ENCODE assay signal across 13 cellular contexts in the genomic region with DNA sequence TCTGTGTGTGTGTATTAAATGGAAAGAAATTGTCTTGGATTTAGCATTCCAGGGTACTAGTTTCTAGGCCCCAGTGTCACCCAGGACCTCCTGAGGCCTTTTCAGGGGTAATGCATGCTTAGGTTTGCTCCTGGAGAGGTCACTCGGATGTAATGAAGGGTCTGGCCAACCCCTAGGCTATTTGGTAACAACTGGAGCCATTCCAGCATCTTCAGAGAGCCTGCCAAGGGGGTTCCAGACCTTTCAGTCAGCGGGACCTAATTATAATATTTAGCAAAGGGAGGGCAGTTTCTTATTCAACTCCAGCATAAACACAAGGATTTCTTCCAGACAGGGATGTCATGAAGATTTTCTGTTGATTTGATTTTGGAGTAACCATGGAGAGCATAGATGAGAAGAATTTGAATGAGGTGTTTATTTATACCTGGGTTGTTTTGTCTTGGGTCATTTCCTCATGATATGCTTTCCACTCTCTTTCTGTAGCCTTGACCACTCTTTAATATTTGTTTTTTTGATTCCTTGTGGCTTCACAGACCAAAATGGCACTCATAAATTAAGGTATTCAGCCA. TPM values are rescaled to one million over a fixed set of nuclear protein-coding genes. Genes with fewer than 3 reads are reported as not detected.
A peak's percentile ranks its signal among the peaks of the same experiment; 100 is the strongest.
DNase-seq lines count a peak whose midpoint lies in the region; ATAC-seq and TF ChIP-seq lines count a peak whose summit lies in the region.
"Had no signal": no experiment of that assay in that cellular context is flagged by ENCODE, and none has a peak within 500 bp of the region (broad histone marks: within the 10 kb centered on the region; RNA-seq: fewer than 3 reads in every experiment).

No MANE protein-coding gene starts in this region.

- no peak overlapping the region for H3K9ac ChIP-seq in BLaER1 treated with 17β-estradiol and CSF1 and Interleukin-3, amounts not matched to agents 10 nM and 100 nM

- H4K20me1 ChIP-seq in BLaER1 treated with 17β-estradiol and CSF1 and Interleukin-3, amounts not matched to agents 10 nM and 100 nM = peaks cover 0 to 4% (median 0%) of the 10 kb centered on the region in 11 experiments; a peak in 2 of 22 replicates

- peaks cover 0 to 21% (median 6%) of the 10 kb centered on the region in 11 experiments; a peak in 8 of 22 replicates for H3K9me3 ChIP-seq in BLaER1 treated with 17β-estradiol and CSF1 and Interleukin-3, amounts not matched to agents 10 nM and 100 nM (replicated peaks in 1 of 11)
- no peaks in the 10 kb centered on the region for H3K9me3 ChIP-seq in testis

- intact Hi-C loops in left cardiac atrium (cut with DNase I) (no loop called here), testis (cut with DNase I; ENCODE audit: low total_unique reads) (no loop called here)

- peak; percentile 32 to 43 for ATAC-seq in left cardiac atrium
- no peak for ATAC-seq in HG03097 (IDR thresholded peaks at IDR 0.05; ENCODE audit: low FRiP score, unreplicated experiment)
- ATAC-seq: effector memory CD8-positive, alpha-beta T cell had no signal

- no peaks in the 10 kb centered on the region for H3K27me3 ChIP-seq in BLaER1 treated with 17β-estradiol and CSF1 and Interleukin-3, amounts not matched to agents 10 nM and 100 nM
- H3K27me3 ChIP-seq in testis = no peaks in the 10 kb centered on the region

- TF ChIP-seq CTCF in VCaP (conservative IDR thresholded peaks at IDR 0.05) (no peak), testis (IDR thresholded peaks at IDR 0.05) (no peak)

- 69 to 92% methylated on average over 2 of the region's 2 CpGs for WGBS in testis, 2 donors

- H3K36me3 ChIP-seq in BLaER1 treated with 17β-estradiol and CSF1 and Interleukin-3, amounts not matched to agents 10 nM and 100 nM = no peaks in the 10 kb centered on the region
- H3K36me3 ChIP-seq in testis (ENCODE audit: low read depth, missing control alignments) = no peaks in the 10 kb centered on the region

- peaks cover 24 to 66% (median 41%) of the 10 kb centered on the region in 10 experiments for H3K4me1 ChIP-seq in BLaER1 treated with 17β-estradiol and CSF1 and Interleukin-3, amounts not matched to agents 10 nM and 100 nM
- H3K4me1 ChIP-seq in testis = peaks cover 16% of the 10 kb centered on the region

- H3K4me2 ChIP-seq in BLaER1 treated with 17β-estradiol and CSF1 and Interleukin-3, amounts not matched to agents 10 nM and 100 nM = peak overlapping the region in 4 of 11 experiments; percentile 13 to 61 (median 36); a peak in 5 of 22 replicates

- no peak overlapping the region for H3K4me3 ChIP-seq in BLaER1 treated with 17β-estradiol and CSF1 and Interleukin-3, amounts not matched to agents 10 nM and 100 nM
- H3K4me3 ChIP-seq in testis = no peak overlapping the region

- no peak for TF ChIP-seq POLR2A in testis (IDR thresholded peaks at IDR 0.05)

- H3K27ac ChIP-seq in BLaER1 treated with 17β-estradiol and CSF1 and Interleukin-3, amounts not matched to agents 10 nM and 100 nM = peak overlapping the region in 7 of 11 experiments; percentile 5 to 37 (median 22); a peak in 4 of 22 replicates
- peak overlapping the region; percentile 86 for H3K27ac ChIP-seq in VCaP
- H3K27ac ChIP-seq in testis = no peak overlapping the region

- DNase-seq in left cardiac atrium = no peak
- peak; percentile 37 for DNase-seq in pons (ENCODE audit: low spot score)
- no peak for DNase-seq in NCI-H2171 treated with DMSO at 0.1 percent for 48 hours (lab: John Stamatoyannopoulos, UW)
- DNase-seq in testis = no peak
- DNase-seq in OCI-M1 (lab: John Stamatoyannopoulos, UW) = no peak
- DNase-seq: activated CD4-positive, alpha-beta T cell treated with anti-CD3 and anti-CD28 coated beads, Interleukin-2, amount 50 U/mL, for 4 hours; effector memory CD8-positive, alpha-beta T cell; NCI-H524 treated with DMSO at 0.1 percent for 48 hours had no signal

RNA-seq across cellular contexts. Expression of gene KAT2B, which starts 17.4 kb away (rescaled TPM):
- total RNA-seq in left cardiac atrium = 10 to 100 TPM; 59.8 to 73.3 TPM
- total RNA-seq in testis = 1 to 10 TPM; 6.5 to 9.9 TPM
- polyA plus RNA-seq in testis (ENCODE audit: insufficient read depth, low read depth, low replicate concordance) = 5.3 TPM

RNA-seq across cellular contexts. Expression of gene PP2D1, which starts 45.6 kb away (rescaled TPM):
- not detected for total RNA-seq in left cardiac atrium
- total RNA-seq in testis = 10 to 100 TPM in 1 of 2 donors, 1 to 10 TPM in 1; 9.3 to 22.8 TPM
- polyA plus RNA-seq in testis (ENCODE audit: insufficient read depth, low read depth, low replicate concordance) = 37.5 TPM
- total RNA-seq: activated naive CD4-positive, alpha-beta T cell treated with anti-CD3 and anti-CD28 coated beads, Interleukin-2, amount 50 U/mL, for 72 hours; SK-MEL-5 had no signal

Comparison
In these comparisons a context has a peak if more than half of its experiments do, and no peak if none do; other contexts are left out.
1. H3K27ac ChIP-seq: peak in BLaER1 treated with 17β-estradiol and CSF1 and Interleukin-3, amounts not matched to agents 10 nM and 100 nM (7 of 11) and VCaP (single experiment); none in testis (0 of 2).
2. RNA of gene KAT2B, which starts 17.4 kb away (total RNA-seq): 59.8 to 73.3 TPM in left cardiac atrium; 6.5 to 9.9 TPM in testis; every median in the first group is over 4 times any median in the second.
3. RNA of gene PP2D1, which starts 45.6 kb away (total RNA-seq): 9.3 to 22.8 TPM in testis; not detected in left cardiac atrium; every median in the first group is over 10 times any median in the second.